ENCODE assay signal across 14 cellular contexts in genomic region chr12:94791933-94792332, GRCh38.
DNase-seq lines count a peak whose midpoint lies in the region; ATAC-seq and TF ChIP-seq lines count a peak whose summit lies in the region.
"Had no signal": no experiment of that assay in that cellular context is flagged by ENCODE, and none has a peak within 500 bp of the region (broad histone marks: within the 10 kb centered on the region; RNA-seq: fewer than 3 reads in every experiment).

No MANE protein-coding gene starts in this region.

- DNase-seq in HL-60 (ENCODE audit: low read depth in 1 of 2, low spot score in 1 of 2) (no peak), NCI-H1092 treated with DMSO at 0.1 percent for 48 hours (lab: John Stamatoyannopoulos, UW) (no peak), progenitor cell of endocrine pancreas (ENCODE audit: low spot score, unreplicated experiment) (no peak)
- DNase-seq in natural killer cell treated with Interleukin-12 subunit alpha and Interleukin-12 subunit beta and Interleukin-15 and Interleukin-18, amount 100 ng/mL, for 72 hours (ENCODE audit: low spot score): no peak
- DNase-seq: Calu3; CD4-positive, alpha-beta memory T cell; COR-L47; DMS53; DMS79 treated with DMSO at 0.1 percent for 48 hours; GM23248; H7; HCEC 1CT had no signal

- peak overlapping the region; percentile 82 for H3K27ac ChIP-seq in HL-60 (replicated peaks)
- peak overlapping the region; percentile 88; the same call in 1 of the 2 replicates for H3K27ac ChIP-seq in VCaP
- H3K27ac ChIP-seq in neutrophil: peak overlapping the region; percentile 22
- H3K27ac ChIP-seq: GM23248 had no signal

- no peaks in the 10 kb centered on the region for H3K36me3 ChIP-seq in neutrophil

- H3K36me3 Mint-ChIP-seq in natural killer cell treated with Interleukin-12 subunit alpha and Interleukin-12 subunit beta and Interleukin-15 and Interleukin-18, amount 100 ng/mL, for 72 hours: no peaks in the 10 kb centered on the region
- H3K36me3 Mint-ChIP-seq in progenitor cell of endocrine pancreas (ENCODE audit: insufficient read depth): no peaks in the 10 kb centered on the region
- H3K36me3 Mint-ChIP-seq: CD4-positive, alpha-beta memory T cell had no signal

- H3K4me3 ChIP-seq in HL-60 (replicated peaks; ENCODE audit: insufficient read depth, low read length) (no peak overlapping the region), neutrophil (ENCODE audit: low read depth in 1 of 2, low read length in 1 of 2) (no peak overlapping the region)
- H3K4me3 ChIP-seq: GM23248 had no signal

- H3K27me3 ChIP-seq in HL-60 (ENCODE audit: insufficient read depth, poor library complexity, severe bottlenecking): no peaks in the 10 kb centered on the region
- H3K27me3 ChIP-seq in neutrophil: peaks cover 5% of the 10 kb centered on the region

- H3K9me3 Mint-ChIP-seq in natural killer cell treated with Interleukin-12 subunit alpha and Interleukin-12 subunit beta and Interleukin-15 and Interleukin-18, amount 100 ng/mL, for 72 hours: no peaks in the 10 kb centered on the region
- H3K9me3 Mint-ChIP-seq in progenitor cell of endocrine pancreas (ENCODE audit: low read depth): no peaks in the 10 kb centered on the region
- H3K9me3 Mint-ChIP-seq: CD4-positive, alpha-beta memory T cell had no signal

- H3K4me1 Mint-ChIP-seq in natural killer cell treated with Interleukin-12 subunit alpha and Interleukin-12 subunit beta and Interleukin-15 and Interleukin-18, amount 100 ng/mL, for 72 hours (ENCODE audit: low read depth in 2 of 2): peaks cover 6% of the 10 kb centered on the region in 2 donors
- no peaks in the 10 kb centered on the region for H3K4me1 Mint-ChIP-seq in progenitor cell of endocrine pancreas (ENCODE audit: low read depth)

- peaks cover 9% of the 10 kb centered on the region in 2 experiments for H3K4me1 ChIP-seq in neutrophil (ENCODE audit: control insufficient read depth in 1 of 2, insufficient read depth in 1 of 2, low read depth in 1 of 2, low read length in 1 of 2)

- no peak overlapping the region for H3K27ac Mint-ChIP-seq in natural killer cell treated with Interleukin-12 subunit alpha and Interleukin-12 subunit beta and Interleukin-15 and Interleukin-18, amount 100 ng/mL, for 72 hours
- no peak overlapping the region for H3K27ac Mint-ChIP-seq in progenitor cell of endocrine pancreas
- H3K27ac Mint-ChIP-seq: CD4-positive, alpha-beta memory T cell had no signal

- H3K27me3 Mint-ChIP-seq in natural killer cell treated with Interleukin-12 subunit alpha and Interleukin-12 subunit beta and Interleukin-15 and Interleukin-18, amount 100 ng/mL, for 72 hours: peaks cover 0 to 4% of the 10 kb centered on the region in 2 donors
- H3K27me3 Mint-ChIP-seq in progenitor cell of endocrine pancreas: peaks cover 3% of the 10 kb centered on the region

- no peak for ATAC-seq in natural killer cell treated with Interleukin-12 subunit alpha and Interleukin-12 subunit beta and Interleukin-15 and Interleukin-18, amount 100 ng/mL, for 72 hours

- H3K4me3 Mint-ChIP-seq in natural killer cell treated with Interleukin-12 subunit alpha and Interleukin-12 subunit beta and Interleukin-15 and Interleukin-18, amount 100 ng/mL, for 72 hours: no peak overlapping the region
- no peak overlapping the region for H3K4me3 Mint-ChIP-seq in progenitor cell of endocrine pancreas (ENCODE audit: low read depth)
- H3K4me3 Mint-ChIP-seq: CD4-positive, alpha-beta memory T cell had no signal

- H3K9me3 ChIP-seq in neutrophil: no peaks in the 10 kb centered on the region

- no peak for TF ChIP-seq CTCF in HL-60 (IDR thresholded peaks at IDR 0.05; ENCODE audit: insufficient read depth, low read length)
- TF ChIP-seq CTCF in VCaP (conservative IDR thresholded peaks at IDR 0.05): no peak
- TF ChIP-seq CTCF in neutrophil (IDR thresholded peaks at IDR 0.05): no peak
- no peak for TF ChIP-seq CTCF in progenitor cell of endocrine pancreas (IDR thresholded peaks at IDR 0.05; ENCODE audit: unreplicated experiment)

Comparison
In these comparisons a context has a peak if more than half of its experiments do, and no peak if none do; other contexts are left out.
1. H3K27ac ChIP-seq: peak in every context shown above with its lines; median percentile 88 in VCaP; 82 in HL-60; 22 in neutrophil.